ENCODE assay signal across 12 cellular contexts in the genomic region with DNA sequence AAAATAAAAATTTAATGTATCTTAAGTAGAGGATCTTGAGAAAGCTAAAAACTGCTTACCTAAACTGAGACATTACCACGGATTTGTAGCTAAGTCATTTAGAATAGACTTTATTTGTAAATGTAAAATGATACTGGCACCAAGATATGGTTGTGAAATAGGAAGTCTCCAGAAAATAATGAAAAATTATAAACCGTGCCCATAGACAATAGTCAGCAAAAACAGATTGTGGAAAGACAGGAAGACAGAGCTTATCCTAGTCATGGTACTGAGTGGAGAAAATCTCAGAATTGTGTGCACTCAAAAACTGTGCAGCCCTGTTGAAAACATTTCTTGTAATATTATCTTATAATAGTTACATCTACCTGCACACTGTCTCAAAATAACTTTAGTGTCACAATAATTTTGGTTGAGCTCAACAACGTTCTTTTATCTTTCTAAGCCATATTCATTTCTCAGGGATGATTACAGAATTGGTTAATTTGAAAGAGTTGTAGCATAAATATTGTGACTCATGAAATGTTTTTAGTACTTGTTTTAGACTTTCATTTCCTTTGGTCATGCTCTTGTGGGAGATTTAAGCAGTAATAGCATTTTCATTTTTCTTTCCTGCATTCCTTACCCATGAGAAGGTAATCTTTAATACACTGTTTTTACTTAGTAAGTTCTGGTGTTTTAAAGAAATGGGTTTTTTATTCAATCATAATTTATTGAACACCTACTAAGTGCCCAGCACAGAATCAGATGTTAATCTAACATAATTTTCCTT.
DNase-seq lines count a peak whose midpoint lies in the region; ATAC-seq, FAIRE-seq and TF ChIP-seq lines count a peak whose summit lies in the region.
"Had no signal": no experiment of that assay in that cellular context is flagged by ENCODE, and none has a peak within 500 bp of the region (broad histone marks: within the 10 kb centered on the region; RNA-seq: fewer than 3 reads in every experiment).

No MANE protein-coding gene starts in this region.

- H2AK5ac ChIP-seq in H9 (ENCODE audit: insufficient read length, low read length): no peak overlapping the region

- no CpG with 5 or more reads among the region's 3 CpGs for WGBS in H9 (ENCODE audit: extremely low coverage, insufficient read length, low lambda C conversion rate)

- H3K9me3 ChIP-seq in H9 (ENCODE audit: control insufficient read depth, low read depth, low read length) (no peaks in the 10 kb centered on the region), skeletal muscle satellite cell (replicated peaks; ENCODE audit: low read length) (no peaks in the 10 kb centered on the region)
- H3K9me3 ChIP-seq: mucosa of descending colon had no signal

- TF ChIP-seq CTCF in H9 (conservative IDR thresholded peaks at IDR 0.05) (no peak), WTC11 (IDR thresholded peaks at IDR 0.05) (no peak), D721Med (IDR thresholded peaks at IDR 0.05; ENCODE audit: insufficient read depth, missing control alignments) (no peak)

- no peak overlapping the region for H3T11ph ChIP-seq in H9 (ENCODE audit: low read length)

- no peak overlapping the region for H3K14ac ChIP-seq in H9 (ENCODE audit: insufficient read depth, low read length)

- no peaks in the 10 kb centered on the region for H4K20me1 ChIP-seq in H9 (ENCODE audit: control insufficient read depth, insufficient read depth, insufficient read length)

- FAIRE-seq in D721Med (lab: Jason Lieb, UNC): no peak

- H2BK12ac ChIP-seq in H9 (ENCODE audit: insufficient read length, low read depth, low read length): no peak overlapping the region

- H3K36me3 Mint-ChIP-seq in H9 (ENCODE audit: insufficient read depth in 1 of 3, low read depth in 3 of 3) (peaks cover 4 to 5% (median 4%) of the 10 kb centered on the region in 3 experiments; a peak in 5 of 7 replicates), WTC11 (peaks cover 2% of the 10 kb centered on the region; the same call in 1 of the 2 replicates)
- H3K36me3 Mint-ChIP-seq: activated CD8-positive, alpha-beta memory T cell treated with anti-CD3 and anti-CD28 coated beads, Interleukin-2, amount 10 ng/mL, durations not matched to agents 7 days and 5 days had no signal

- no peaks in the 10 kb centered on the region for H3K23me2 ChIP-seq in H9 (ENCODE audit: insufficient read length, low read depth, low read length, poor library complexity, severe bottlenecking)

- H3K4me3 Mint-ChIP-seq in H9: no peak overlapping the region
- H3K4me3 Mint-ChIP-seq in WTC11: no peak overlapping the region
- H3K4me3 Mint-ChIP-seq: activated CD8-positive, alpha-beta memory T cell treated with anti-CD3 and anti-CD28 coated beads, Interleukin-2, amount 10 ng/mL, durations not matched to agents 7 days and 5 days had no signal

- H3K4me1 Mint-ChIP-seq in H9 (peaks cover 60 to 67% of the 10 kb centered on the region in 2 experiments), WTC11 (peaks cover 76% of the 10 kb centered on the region)
- H3K4me1 Mint-ChIP-seq: activated CD8-positive, alpha-beta memory T cell treated with anti-CD3 and anti-CD28 coated beads, Interleukin-2, amount 10 ng/mL, durations not matched to agents 7 days and 5 days had no signal

- H3K79me2 ChIP-seq in H9 (ENCODE audit: insufficient read depth, low read length): peaks cover 23% of the 10 kb centered on the region; the same call in 1 of the 2 replicates

- H3K4me2 ChIP-seq in H9 (ENCODE audit: insufficient read depth, insufficient read length, low read length): no peak overlapping the region
- peak overlapping the region; percentile 29 for H3K4me2 ChIP-seq in skeletal muscle satellite cell (ENCODE audit: low read length)

- H2BK15ac ChIP-seq in H9 (ENCODE audit: low read depth, low read length): no peak overlapping the region

- H3K27ac ChIP-seq in H9 (ENCODE audit: insufficient read length, low read depth, low read length): no peak overlapping the region
- H3K27ac ChIP-seq in substantia nigra (ENCODE audit: low read depth, low read length, poor library complexity, severe bottlenecking): no peak overlapping the region

- CTCF ChIA-PET in WTC11 (lab: Charles Lee): no interaction called here

- no peaks in the 10 kb centered on the region for H3K9me3 Mint-ChIP-seq in H9
- no peaks in the 10 kb centered on the region for H3K9me3 Mint-ChIP-seq in WTC11

- H3K79me1 ChIP-seq in H9 (ENCODE audit: insufficient read depth, low read depth, low read length, poor library complexity, severe bottlenecking): peaks cover 4% of the 10 kb centered on the region

- no peak overlapping the region for H2BK5ac ChIP-seq in H9 (ENCODE audit: insufficient read length, low read length)

- H3K36me3 ChIP-seq in skeletal muscle satellite cell (ENCODE audit: insufficient read depth, low read length): no peaks in the 10 kb centered on the region

- H3K4ac ChIP-seq in H9 (ENCODE audit: low read depth, low read length): no peak overlapping the region

- no peak for DNase-seq in H9
- no peak for DNase-seq in WTC11 (ENCODE audit: low spot score)
- DNase-seq in fibroblast of peridontal ligament (ENCODE audit: extremely low read depth): peak; percentile 73
- no peak for DNase-seq in activated T-cell treated with anti-CD3 and anti-CD28 coated beads, Interleukin-2, amount 50 U/mL, for 1 hour
- DNase-seq in substantia nigra (lab: John Stamatoyannopoulos, UW): no peak
- DNase-seq in D721Med (ENCODE audit: insufficient read length, low spot score): no peak
- DNase-seq: activated CD8-positive, alpha-beta memory T cell treated with anti-CD3 and anti-CD28 coated beads, Interleukin-2, amount 10 ng/mL, durations not matched to agents 7 days and 5 days; mucosa of descending colon; NCI-H2171 had no signal

- H3K9ac ChIP-seq in H9 (ENCODE audit: extremely low read depth, insufficient read length, low read length) (no peak overlapping the region), skeletal muscle satellite cell (ENCODE audit: low read depth, low read length) (peak overlapping the region; percentile 57)

- POLR2A ChIA-PET in WTC11 (lab: Charles Lee): no interaction called here

- H3K27me3 ChIP-seq in H9 (ENCODE audit: insufficient read depth, low read length) (no peaks in the 10 kb centered on the region; the same call in 1 of the 2 replicates), skeletal muscle satellite cell (ENCODE audit: control insufficient read depth, insufficient read depth, low read length) (no peaks in the 10 kb centered on the region)

- H3K56ac ChIP-seq in H9 (ENCODE audit: insufficient read length, low read depth, low read length): no peak overlapping the region

- H4K91ac ChIP-seq in H9 (ENCODE audit: insufficient read length, low read depth, low read length): no peak overlapping the region

- H3K18ac ChIP-seq in H9 (ENCODE audit: insufficient read length, low read depth, low read length): no peak overlapping the region

- no peak overlapping the region for H3K23ac ChIP-seq in H9 (ENCODE audit: insufficient read length, low read depth, low read length)

- peak overlapping the region; percentile 1 for H3K4me3 ChIP-seq in skeletal muscle satellite cell (ENCODE audit: low read length)
- H3K4me3 ChIP-seq: mucosa of descending colon had no signal

- H3K4me1 ChIP-seq in H9 (ENCODE audit: insufficient read depth, low read length) (peaks cover 23% of the 10 kb centered on the region), skeletal muscle satellite cell (ENCODE audit: control insufficient read depth, insufficient read depth, low read length) (peaks cover 30% of the 10 kb centered on the region)

- no peak overlapping the region for H2AFZ ChIP-seq in H9 (ENCODE audit: low read length)

- H3K27ac Mint-ChIP-seq in H9 (peak overlapping the region in 2 of 3 experiments; percentile 25 to 91; a peak in 4 of 7 replicates), WTC11 (peak overlapping the region; percentile 96)
- H3K27ac Mint-ChIP-seq: activated CD8-positive, alpha-beta memory T cell treated with anti-CD3 and anti-CD28 coated beads, Interleukin-2, amount 10 ng/mL, durations not matched to agents 7 days and 5 days had no signal

- H2BK120ac ChIP-seq in H9 (ENCODE audit: low read depth, low read length, poor library complexity, severe bottlenecking): no peak overlapping the region

- H4K8ac ChIP-seq in H9 (replicated peaks; ENCODE audit: insufficient read length, low read depth, low read length): no peak overlapping the region

- no peak for ATAC-seq in WTC11
- ATAC-seq in GM18907 (IDR thresholded peaks at IDR 0.05; ENCODE audit: unreplicated experiment): no peak
- ATAC-seq: activated CD8-positive, alpha-beta memory T cell treated with anti-CD3 and anti-CD28 coated beads, Interleukin-2, amount 10 ng/mL, durations not matched to agents 7 days and 5 days; mucosa of descending colon; sciatic nerve had no signal

- H4K5ac ChIP-seq in H9 (ENCODE audit: insufficient read length, low read depth, low read length): no peak overlapping the region

- H2BK20ac ChIP-seq in H9 (ENCODE audit: low read depth, low read length, poor library complexity, severe bottlenecking): no peak overlapping the region

- H3K27me3 Mint-ChIP-seq in H9 (ENCODE audit: low read depth) (no peaks in the 10 kb centered on the region), WTC11 (ENCODE audit: low read depth) (no peaks in the 10 kb centered on the region)
- H3K27me3 Mint-ChIP-seq: activated CD8-positive, alpha-beta memory T cell treated with anti-CD3 and anti-CD28 coated beads, Interleukin-2, amount 10 ng/mL, durations not matched to agents 7 days and 5 days had no signal

TF ChIP-seq in WTC11, 78 proteins besides CTCF, POLR2A, EP300 and RAD21:
- TF ChIP-seq NR2C2 (CRISPR knock-in tag; IDR thresholded peaks at IDR 0.05): no peak
- TF ChIP-seq NFYB (CRISPR knock-in tag; conservative IDR thresholded peaks at IDR 0.05; ENCODE audit: low read depth): no peak
- TF ChIP-seq, protein P1, sequence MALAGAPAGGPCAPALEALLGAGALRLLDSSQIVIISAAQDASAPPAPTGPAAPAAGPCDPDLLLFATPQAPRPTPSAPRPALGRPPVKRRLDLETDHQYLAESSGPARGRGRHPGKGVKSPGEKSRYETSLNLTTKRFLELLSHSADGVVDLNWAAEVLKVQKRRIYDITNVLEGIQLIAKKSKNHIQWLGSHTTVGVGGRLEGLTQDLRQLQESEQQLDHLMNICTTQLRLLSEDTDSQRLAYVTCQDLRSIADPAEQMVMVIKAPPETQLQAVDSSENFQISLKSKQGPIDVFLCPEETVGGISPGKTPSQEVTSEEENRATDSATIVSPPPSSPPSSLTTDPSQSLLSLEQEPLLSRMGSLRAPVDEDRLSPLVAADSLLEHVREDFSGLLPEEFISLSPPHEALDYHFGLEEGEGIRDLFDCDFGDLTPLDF (CRISPR knock-in tag; IDR thresholded peaks at IDR 0.05): no peak
